1 cellular context compared by ENCODE assay signal in genomic region chr20:5119143-5119434, GRCh38.
TF ChIP-seq lines count a peak whose summit lies in the region.

No MANE protein-coding gene starts in this region.

TF ChIP-seq in HEK293, 187 proteins besides CTCF, POLR2A, EP300 and RAD21 (continued from another document):
- peak; percentile 12; the same call in 1 of the 2 replicates for TF ChIP-seq PRDM4 (tag by site-specific recombination; IDR thresholded peaks at IDR 0.05)
- no peak for TF ChIP-seq ZNF76 (tag by site-specific recombination; IDR thresholded peaks at IDR 0.05; ENCODE audit: borderline replicate concordance, low read depth)
- TF ChIP-seq ZNF513 (tag by site-specific recombination; IDR thresholded peaks at IDR 0.05) = peak; percentile 4; the same call in 1 of the 2 replicates
- no peak for TF ChIP-seq ZNF19 (tag by site-specific recombination; IDR thresholded peaks at IDR 0.05; ENCODE audit: low read depth)
- 0 out of 2 replicates have a peak, but pooled peaks have one; percentile 10 for TF ChIP-seq ZSCAN30 (tag by site-specific recombination; IDR thresholded peaks at IDR 0.05)
- TF ChIP-seq ZNF561 (tag by site-specific recombination; IDR thresholded peaks at IDR 0.05; ENCODE audit: borderline replicate concordance) = peak; percentile 42; the same call in 1 of the 2 replicates
- no peak for TF ChIP-seq ZNF747 (tag by site-specific recombination; IDR thresholded peaks at IDR 0.05)
- TF ChIP-seq KLF7 (tag by site-specific recombination; IDR thresholded peaks at IDR 0.05; ENCODE audit: borderline replicate concordance) = peak; percentile 83; the same call in 1 of the 2 replicates
- TF ChIP-seq ZNF585B (tag by site-specific recombination; IDR thresholded peaks at IDR 0.05) = no peak
- TF ChIP-seq ZNF223 (tag by site-specific recombination; IDR thresholded peaks at IDR 0.05) = no peak
- peak; percentile 100 for TF ChIP-seq PBX3 (CRISPR knock-in tag; IDR thresholded peaks at IDR 0.05)
- no peak for TF ChIP-seq YY2 (tag by site-specific recombination; IDR thresholded peaks at IDR 0.05)
- TF ChIP-seq ZBTB11 (tag by site-specific recombination; conservative IDR thresholded peaks at IDR 0.05; ENCODE audit: low read depth) = no peak
- no peak for TF ChIP-seq ZBTB49 (tag by site-specific recombination; IDR thresholded peaks at IDR 0.05; ENCODE audit: low read depth)
- no peak for TF ChIP-seq PRDM10 (tag by site-specific recombination; IDR thresholded peaks at IDR 0.05)
- TF ChIP-seq ZNF280C (tag by site-specific recombination; IDR thresholded peaks at IDR 0.05) = no peak
- 0 out of 2 replicates have a peak, but pooled peaks have one; percentile 41 for TF ChIP-seq ZNF341 (tag by site-specific recombination; IDR thresholded peaks at IDR 0.05; ENCODE audit: low read depth)
- no peak for TF ChIP-seq ZNF112 (tag by site-specific recombination; IDR thresholded peaks at IDR 0.05)
- peak; percentile 86; the same call in 1 of the 2 replicates for TF ChIP-seq GLIS2 (tag by site-specific recombination; IDR thresholded peaks at IDR 0.05)
- TF ChIP-seq ZNF488 (tag by site-specific recombination; IDR thresholded peaks at IDR 0.05) = 0 out of 2 replicates have a peak, but pooled peaks have one; percentile 52
- peak; percentile 100 for TF ChIP-seq HOXC10 (CRISPR knock-in tag; IDR thresholded peaks at IDR 0.05)
- no peak for TF ChIP-seq ZNF354C (tag by site-specific recombination; IDR thresholded peaks at IDR 0.05; ENCODE audit: borderline replicate concordance, low read depth)
- no peak for TF ChIP-seq ZNF24 (tag by site-specific recombination; IDR thresholded peaks at IDR 0.05)
- no peak for TF ChIP-seq SETDB1 (IDR thresholded peaks at IDR 0.05; ENCODE audit: insufficient read length, low read length)
- TF ChIP-seq ZNF639 (tag by site-specific recombination; IDR thresholded peaks at IDR 0.05) = no peak
- TF ChIP-seq ZNF785 (tag by site-specific recombination; IDR thresholded peaks at IDR 0.05) = no peak
- no peak for TF ChIP-seq ZNF501 (tag by site-specific recombination; IDR thresholded peaks at IDR 0.05)
- TF ChIP-seq ZNF394 (tag by site-specific recombination; IDR thresholded peaks at IDR 0.05; ENCODE audit: borderline replicate concordance) = no peak
- TF ChIP-seq ZNF37A (tag by site-specific recombination; IDR thresholded peaks at IDR 0.05) = no peak
- TF ChIP-seq SP3 (tag by site-specific recombination; IDR thresholded peaks at IDR 0.05) = peak; percentile 42
- no peak for TF ChIP-seq ZNF184 (tag by site-specific recombination; IDR thresholded peaks at IDR 0.05)
- TF ChIP-seq ZNF555 (tag by site-specific recombination; conservative IDR thresholded peaks at IDR 0.05) = no peak
- peak; percentile 97 for TF ChIP-seq HOXD13 (CRISPR knock-in tag; IDR thresholded peaks at IDR 0.05; ENCODE audit: borderline replicate concordance)
